ENCODE assay signal across 8 cellular contexts in the genomic region with DNA sequence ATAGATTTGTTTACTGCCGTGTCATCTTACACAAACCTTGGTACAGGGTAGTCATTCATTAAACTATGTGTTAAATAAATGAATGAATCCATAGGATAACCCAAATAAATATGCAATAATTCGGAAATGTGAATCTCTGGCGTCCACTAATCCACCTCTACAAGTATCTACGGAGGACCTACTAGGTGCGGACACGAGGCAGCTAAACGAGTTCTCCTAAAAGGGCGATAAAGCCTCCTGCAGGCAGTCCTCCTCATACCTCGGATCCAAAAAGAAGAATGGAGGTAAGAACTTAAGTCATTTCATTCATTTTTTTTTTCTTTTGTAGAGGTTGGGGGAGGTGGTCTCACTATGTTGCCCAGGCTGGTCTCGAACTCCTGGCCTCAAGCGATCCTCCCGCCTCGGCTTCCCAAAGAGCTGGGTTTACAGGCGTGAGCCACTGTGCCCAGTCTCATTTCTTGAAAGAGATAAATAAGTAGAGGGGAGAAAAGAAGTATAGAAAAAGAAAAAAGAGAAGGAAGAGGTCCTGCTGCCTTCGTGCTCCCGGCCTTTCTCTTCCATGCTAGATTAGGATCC. TPM values are rescaled to one million over a fixed set of nuclear protein-coding genes. Genes with fewer than 3 reads are reported as not detected.
DNase-seq lines count a peak whose midpoint lies in the region; ATAC-seq and TF ChIP-seq lines count a peak whose summit lies in the region.

No MANE protein-coding gene starts in this region.

- peaks cover 34% of the 10 kb centered on the region for H3K4me1 Mint-ChIP-seq in T-helper 1 cell treated with Interleukin-12 subunit alpha and Interleukin-12 subunit beta and Interleukin-4 antibody, amounts not matched to agents 30 μg/mL and 1 μg/mL, for 36 hours (ENCODE audit: low read depth)
- H3K4me1 Mint-ChIP-seq in activated CD8-positive, alpha-beta T cell treated with anti-CD3 and anti-CD28 coated beads, Interleukin-2, amount 10 ng/mL, durations not matched to agents 7 days and 5 days (ENCODE audit: low read depth): peaks cover 43% of the 10 kb centered on the region

- no peaks in the 10 kb centered on the region for H3K27me3 ChIP-seq in iPS-15b (ENCODE audit: control insufficient read depth, insufficient read depth, low read length)
- H3K27me3 ChIP-seq in suprapubic skin: no peaks in the 10 kb centered on the region

- H3K9me3 ChIP-seq in iPS-15b (ENCODE audit: control insufficient read depth, insufficient read depth, low read length) (no peaks in the 10 kb centered on the region), suprapubic skin (no peaks in the 10 kb centered on the region)

- 22% methylated on average over 16 of the region's 16 CpGs for WGBS in suprapubic skin

- peak overlapping the region; percentile 85 for H3K27ac ChIP-seq in suprapubic skin

- no peaks in the 10 kb centered on the region for H3K27me3 Mint-ChIP-seq in T-helper 1 cell treated with Interleukin-12 subunit alpha and Interleukin-12 subunit beta and Interleukin-4 antibody, amounts not matched to agents 30 μg/mL and 1 μg/mL, for 36 hours (ENCODE audit: low read depth)
- H3K27me3 Mint-ChIP-seq in activated CD8-positive, alpha-beta T cell treated with anti-CD3 and anti-CD28 coated beads, Interleukin-2, amount 10 ng/mL, durations not matched to agents 7 days and 5 days (ENCODE audit: low read depth): no peaks in the 10 kb centered on the region

- peaks cover 28% of the 10 kb centered on the region for H3K36me3 ChIP-seq in iPS-15b (ENCODE audit: control insufficient read depth, insufficient read depth, low read length)
- peaks cover 28% of the 10 kb centered on the region for H3K36me3 ChIP-seq in suprapubic skin

- H3K4me1 ChIP-seq in iPS-15b (ENCODE audit: control insufficient read depth, insufficient read depth, low read length) (peaks cover 2% of the 10 kb centered on the region), suprapubic skin (peaks cover 41% of the 10 kb centered on the region)

- POLR2A ChIA-PET in activated CD8-positive, alpha-beta T cell treated with anti-CD3 and anti-CD28 coated beads, Interleukin-2, amount 10 ng/mL, durations not matched to agents 7 days and 5 days (lab: Charles Lee): interaction anchor here (0.6 to 1.9 kb wide), 5 partner anchors 10 to 660 kb away, joined by 3 to 10 read pairs (median 3); no protein-coding TSS in a partner anchor

- H3K27ac Mint-ChIP-seq in T-helper 1 cell treated with Interleukin-12 subunit alpha and Interleukin-12 subunit beta and Interleukin-4 antibody, amounts not matched to agents 30 μg/mL and 1 μg/mL, for 36 hours: peak overlapping the region; percentile 98
- H3K27ac Mint-ChIP-seq in activated CD8-positive, alpha-beta T cell treated with anti-CD3 and anti-CD28 coated beads, Interleukin-2, amount 10 ng/mL, durations not matched to agents 7 days and 5 days: peak overlapping the region; percentile 98

- H3K4me3 Mint-ChIP-seq in T-helper 1 cell treated with Interleukin-12 subunit alpha and Interleukin-12 subunit beta and Interleukin-4 antibody, amounts not matched to agents 30 μg/mL and 1 μg/mL, for 36 hours: peak overlapping the region; percentile 99
- H3K4me3 Mint-ChIP-seq in activated CD8-positive, alpha-beta T cell treated with anti-CD3 and anti-CD28 coated beads, Interleukin-2, amount 10 ng/mL, durations not matched to agents 7 days and 5 days: peak overlapping the region; percentile 96

- CTCF ChIA-PET in activated CD8-positive, alpha-beta T cell treated with anti-CD3 and anti-CD28 coated beads, Interleukin-2, amount 10 ng/mL, durations not matched to agents 7 days and 5 days (lab: Charles Lee): interaction anchor here (0.7 to 1.2 kb wide), 4 partner anchors 9 to 198 kb away, joined by 3 to 6 read pairs (median 4); no protein-coding TSS in a partner anchor

- peak overlapping the region; percentile 92 for H3K9ac ChIP-seq in iPS-15b (ENCODE audit: low read depth, low read length)

- no peaks in the 10 kb centered on the region for H3K9me3 Mint-ChIP-seq in T-helper 1 cell treated with Interleukin-12 subunit alpha and Interleukin-12 subunit beta and Interleukin-4 antibody, amounts not matched to agents 30 μg/mL and 1 μg/mL, for 36 hours
- H3K9me3 Mint-ChIP-seq in activated CD8-positive, alpha-beta T cell treated with anti-CD3 and anti-CD28 coated beads, Interleukin-2, amount 10 ng/mL, durations not matched to agents 7 days and 5 days (ENCODE audit: insufficient read depth): no peaks in the 10 kb centered on the region

- TF ChIP-seq CTCF in suprapubic skin (IDR thresholded peaks at IDR 0.05) (no peak), GM20000 (IDR thresholded peaks at IDR 0.05; ENCODE audit: extremely low read depth, missing control alignments) (no peak)

- H3K36me3 Mint-ChIP-seq in T-helper 1 cell treated with Interleukin-12 subunit alpha and Interleukin-12 subunit beta and Interleukin-4 antibody, amounts not matched to agents 30 μg/mL and 1 μg/mL, for 36 hours (ENCODE audit: low read depth): peaks cover 34% of the 10 kb centered on the region
- H3K36me3 Mint-ChIP-seq in activated CD8-positive, alpha-beta T cell treated with anti-CD3 and anti-CD28 coated beads, Interleukin-2, amount 10 ng/mL, durations not matched to agents 7 days and 5 days (ENCODE audit: low read depth): peaks cover 37% of the 10 kb centered on the region

- TF ChIP-seq POLR2A in suprapubic skin (IDR thresholded peaks at IDR 0.05): no peak

- no peak for TF ChIP-seq EP300 in suprapubic skin (IDR thresholded peaks at IDR 0.05)

- ATAC-seq in activated CD8-positive, alpha-beta T cell treated with anti-CD3 and anti-CD28 coated beads, Interleukin-2, amount 10 ng/mL, durations not matched to agents 7 days and 5 days: peak; percentile 6

- DNase-seq in T-helper 1 cell (no peak), suprapubic skin (ENCODE audit: low spot score in 2 of 2) (no peak), RKO (ENCODE audit: low spot score) (no peak), RPMI8226 (no peak), GM20000 (ENCODE audit: low spot score) (no peak)
- DNase-seq in activated CD8-positive, alpha-beta T cell treated with anti-CD3 and anti-CD28 coated beads, Interleukin-2, amount 10 ng/mL, durations not matched to agents 7 days and 5 days: no peak

- H3K4me3 ChIP-seq in iPS-15b (ENCODE audit: low read depth, low read length) (peak overlapping the region; percentile 82), suprapubic skin (peak overlapping the region; percentile 65)

RNA-seq across cellular contexts. Expression of gene RPL35A, which starts 0.7 kb away (rescaled TPM):
- 100 to 1,000 TPM; 876 to 907 TPM for total RNA-seq in activated CD8-positive, alpha-beta T cell treated with anti-CD3 and anti-CD28 coated beads, Interleukin-2, amount 10 ng/mL, durations not matched to agents 7 days and 5 days
- 100 to 1,000 TPM; 564 to 915 (median 773) TPM for total RNA-seq in suprapubic skin

RNA-seq across cellular contexts. Expression of gene LMLN, which starts 10.7 kb away (rescaled TPM):
- total RNA-seq in activated CD8-positive, alpha-beta T cell treated with anti-CD3 and anti-CD28 coated beads, Interleukin-2, amount 10 ng/mL, durations not matched to agents 7 days and 5 days: 1 to 10 TPM; 4.0 to 6.0 TPM
- 1 to 10 TPM; 3.4 to 8.2 (median 5.5) TPM for total RNA-seq in suprapubic skin
